ENCODE assay signal across 7 cellular contexts in the genomic region with DNA sequence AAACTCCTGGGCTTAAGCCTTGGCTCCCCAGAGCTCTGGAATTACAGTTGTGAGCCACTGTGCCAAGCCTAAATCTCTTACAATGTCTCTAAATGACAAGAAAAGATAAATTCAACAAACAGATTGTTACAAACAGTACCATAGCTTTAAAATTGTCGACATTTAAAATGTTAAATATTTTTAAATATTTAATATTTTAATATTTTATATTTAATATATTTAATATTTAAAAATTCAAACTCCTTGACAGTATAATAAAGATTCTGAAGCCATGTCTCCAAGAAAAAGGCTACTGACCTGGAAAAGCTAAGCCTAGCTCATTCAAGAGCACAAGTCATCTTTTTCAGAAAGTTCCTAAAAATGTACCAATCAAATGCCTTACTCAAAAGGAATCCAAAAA.
"Had no signal": no experiment of that assay in that cellular context is flagged by ENCODE, and none has a peak within 500 bp of the region (broad histone marks: within the 10 kb centered on the region; RNA-seq: fewer than 3 reads in every experiment).

No MANE protein-coding gene starts in this region.

- H3K4me3 ChIP-seq: GM12878 had no signal

- ATAC-seq: GM12878 had no signal

- DNase-seq: GDM1, GF-D8 had no signal

- FAIRE-seq: G401.6, GM12878, GM12891, GM12892, GM18507 had no signal
